22 cellular contexts compared by ENCODE assay signal in the genomic region with DNA sequence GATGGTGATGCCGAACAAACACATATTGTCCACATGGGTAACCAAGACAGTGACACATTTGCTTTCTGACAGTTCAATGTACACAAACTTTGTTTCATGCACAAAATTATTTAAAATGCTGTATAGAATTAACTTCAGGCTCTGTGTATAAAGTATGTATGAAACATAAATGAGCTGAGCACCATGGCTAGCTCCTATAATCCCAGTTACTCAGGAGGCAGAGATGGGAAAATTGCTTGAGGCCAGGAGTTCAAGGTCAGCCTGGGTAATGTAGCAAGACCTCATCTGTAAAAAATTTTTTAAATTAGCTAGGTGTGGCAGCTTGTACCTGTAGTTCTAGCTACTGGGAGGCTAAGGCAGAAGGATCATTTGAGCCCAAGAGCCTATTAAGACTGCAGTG. TPM values are rescaled to one million over a fixed set of nuclear protein-coding genes. Genes with fewer than 3 reads are reported as not detected.
DNase-seq lines count a peak whose midpoint lies in the region; ATAC-seq and TF ChIP-seq lines count a peak whose summit lies in the region.
"Had no signal": no experiment of that assay in that cellular context is flagged by ENCODE, and none has a peak within 500 bp of the region (broad histone marks: within the 10 kb centered on the region; RNA-seq: fewer than 3 reads in every experiment).

No MANE protein-coding gene starts in this region.

- no peak for TF ChIP-seq RAD21 in Ishikawa (IDR thresholded peaks at IDR 0.05; ENCODE audit: low read depth)

- no peaks in the 10 kb centered on the region for H3K36me3 ChIP-seq in breast epithelium
- H3K36me3 ChIP-seq: BE2C; BLaER1 treated with 17β-estradiol and CSF1 and Interleukin-3, amounts not matched to agents 10 nM and 100 nM had no signal

- ATAC-seq in left colon (peak; percentile 46), left lobe of liver (no peak)
- ATAC-seq in activated CD4-positive, alpha-beta T cell treated with anti-CD3 and anti-CD28 coated beads for 36 hours, result no peak
- ATAC-seq: GM12878 had no signal

- no peaks in the 10 kb centered on the region for H3K36me3 Mint-ChIP-seq in MCF 10A (ENCODE audit: insufficient read depth, unreplicated experiment)
- no peaks in the 10 kb centered on the region for H3K36me3 Mint-ChIP-seq in activated CD4-positive, alpha-beta T cell treated with anti-CD3 and anti-CD28 coated beads for 36 hours (ENCODE audit: low read depth)
- H3K36me3 Mint-ChIP-seq: CD14-positive monocyte had no signal

- no peaks in the 10 kb centered on the region for H3K9me3 ChIP-seq in breast epithelium
- H3K9me3 ChIP-seq: A549; BE2C; BLaER1 treated with 17β-estradiol and CSF1 and Interleukin-3, amounts not matched to agents 10 nM and 100 nM had no signal

- no peak overlapping the region for H3K27ac ChIP-seq in breast epithelium
- H3K27ac ChIP-seq: A549; BLaER1 treated with 17β-estradiol and CSF1 and Interleukin-3, amounts not matched to agents 10 nM and 100 nM had no signal

- no peak for DNase-seq in MCF 10A (ENCODE audit: unreplicated experiment)
- DNase-seq in breast epithelium (ENCODE audit: low spot score in 2 of 2), result no peak
- no peak for DNase-seq in left colon
- no peak for DNase-seq in left lobe of liver (ENCODE audit: low spot score)
- DNase-seq in activated CD4-positive, alpha-beta T cell treated with anti-CD3 and anti-CD28 coated beads for 36 hours, result no peak
- DNase-seq: 8988T; ACHN; AML-193; BE2C; CD4-positive, alpha-beta T cell; CD8-positive, alpha-beta memory T cell; DMS79; EL; GDM1; GM23248; H7; HCEC 1CT had no signal

- no peak for TF ChIP-seq EP300 in Ishikawa (IDR thresholded peaks at IDR 0.05; ENCODE audit: borderline replicate concordance)

- no peak overlapping the region for H3K4me3 ChIP-seq in breast epithelium
- H3K4me3 ChIP-seq: A549; BLaER1 treated with 17β-estradiol and CSF1 and Interleukin-3, amounts not matched to agents 10 nM and 100 nM; GM12878; GM23248 had no signal

- H3K27me3 Mint-ChIP-seq in MCF 10A (ENCODE audit: insufficient read depth, unreplicated experiment), result no peaks in the 10 kb centered on the region
- no peaks in the 10 kb centered on the region for H3K27me3 Mint-ChIP-seq in activated CD4-positive, alpha-beta T cell treated with anti-CD3 and anti-CD28 coated beads for 36 hours
- H3K27me3 Mint-ChIP-seq: CD4-positive, alpha-beta T cell had no signal

- H3K4me1 ChIP-seq in breast epithelium, result no peaks in the 10 kb centered on the region
- H3K4me1 ChIP-seq: BE2C had no signal

- H3K27me3 ChIP-seq in breast epithelium, result no peaks in the 10 kb centered on the region
- H3K27me3 ChIP-seq: BE2C; BLaER1 treated with 17β-estradiol and CSF1 and Interleukin-3, amounts not matched to agents 10 nM and 100 nM had no signal

- TF ChIP-seq CTCF in MCF 10A (IDR thresholded peaks at IDR 0.05; ENCODE audit: unreplicated experiment) (no peak), breast epithelium (IDR thresholded peaks at IDR 0.05) (no peak)

- TF ChIP-seq POLR2A in breast epithelium (IDR thresholded peaks at IDR 0.05), result no peak

- H3K4me3 Mint-ChIP-seq in MCF 10A (ENCODE audit: unreplicated experiment), result no peak overlapping the region
- H3K4me3 Mint-ChIP-seq in activated CD4-positive, alpha-beta T cell treated with anti-CD3 and anti-CD28 coated beads for 36 hours, result no peak overlapping the region
- H3K4me3 Mint-ChIP-seq: CD14-positive monocyte; CD4-positive, alpha-beta T cell; CD8-positive, alpha-beta memory T cell had no signal

- peak overlapping the region; percentile 42 for H3K27ac Mint-ChIP-seq in MCF 10A (ENCODE audit: low read depth, unreplicated experiment)
- no peak overlapping the region for H3K27ac Mint-ChIP-seq in activated CD4-positive, alpha-beta T cell treated with anti-CD3 and anti-CD28 coated beads for 36 hours
- H3K27ac Mint-ChIP-seq: CD14-positive monocyte; CD4-positive, alpha-beta T cell had no signal

- CTCF ChIA-PET in MCF 10A (lab: Yijun Ruan, JAX), result interaction anchor here (0.6 to 0.7 kb wide), 3 partner anchors 176 to 780 kb away, joined by 3 to 5 read pairs (median 3); no protein-coding TSS in a partner anchor
- CTCF ChIA-PET in activated CD4-positive, alpha-beta T cell treated with anti-CD3 and anti-CD28 coated beads for 36 hours (lab: Charles Lee), result interaction anchor here (0.7 kb wide), 1 partner anchor 13 kb away, joined by 7 read pairs; no protein-coding TSS in a partner anchor

- peaks cover 6% of the 10 kb centered on the region for H3K4me1 Mint-ChIP-seq in MCF 10A (ENCODE audit: insufficient read depth, unreplicated experiment)
- peaks cover 5% of the 10 kb centered on the region for H3K4me1 Mint-ChIP-seq in activated CD4-positive, alpha-beta T cell treated with anti-CD3 and anti-CD28 coated beads for 36 hours

- POLR2A ChIA-PET in MCF 10A (lab: Yijun Ruan, JAX), result interaction anchor here (0.6 kb wide), 1 partner anchor 1886 kb away, joined by 3 read pairs; no protein-coding TSS in a partner anchor
- POLR2A ChIA-PET in activated CD4-positive, alpha-beta T cell treated with anti-CD3 and anti-CD28 coated beads for 36 hours (lab: Charles Lee), result no interaction called here

- intact Hi-C loops in MCF 10A (cut with micrococcal nuclease) (no loop called here), breast epithelium (cut with DNase I; ENCODE audit: low total_unique reads) (no loop called here), left colon (cut with DNase I, micrococcal nuclease) (no loop called here)
- intact Hi-C loops in activated CD4-positive, alpha-beta T cell treated with anti-CD3 and anti-CD28 coated beads for 36 hours (cut with DNase I, micrococcal nuclease), result no loop called here

- no peaks in the 10 kb centered on the region for H3K9me3 Mint-ChIP-seq in MCF 10A (ENCODE audit: unreplicated experiment)
- no peaks in the 10 kb centered on the region for H3K9me3 Mint-ChIP-seq in activated CD4-positive, alpha-beta T cell treated with anti-CD3 and anti-CD28 coated beads for 36 hours (ENCODE audit: low read depth)
- H3K9me3 Mint-ChIP-seq: CD14-positive monocyte; CD4-positive, alpha-beta T cell; CD8-positive, alpha-beta memory T cell had no signal

- BruUV-seq in MCF 10A (replicated peaks; lab: Mats Ljungman, UMichigan), result no TSS peak

TF ChIP-seq in Ishikawa, 13 proteins besides CTCF, POLR2A, EP300 and RAD21:
- TF ChIP-seq TEAD4 (IDR thresholded peaks at IDR 0.05) (no peak), YY1 (IDR thresholded peaks at IDR 0.05; ENCODE audit: low read depth) (no peak), EGR1 (IDR thresholded peaks at IDR 0.05) (no peak), CEBPB (IDR thresholded peaks at IDR 0.05) (no peak), TAF1 (IDR thresholded peaks at IDR 0.05; ENCODE audit: low read depth) (no peak), NFIC (IDR thresholded peaks at IDR 0.05) (no peak)
- TF ChIP-seq, protein P1, sequence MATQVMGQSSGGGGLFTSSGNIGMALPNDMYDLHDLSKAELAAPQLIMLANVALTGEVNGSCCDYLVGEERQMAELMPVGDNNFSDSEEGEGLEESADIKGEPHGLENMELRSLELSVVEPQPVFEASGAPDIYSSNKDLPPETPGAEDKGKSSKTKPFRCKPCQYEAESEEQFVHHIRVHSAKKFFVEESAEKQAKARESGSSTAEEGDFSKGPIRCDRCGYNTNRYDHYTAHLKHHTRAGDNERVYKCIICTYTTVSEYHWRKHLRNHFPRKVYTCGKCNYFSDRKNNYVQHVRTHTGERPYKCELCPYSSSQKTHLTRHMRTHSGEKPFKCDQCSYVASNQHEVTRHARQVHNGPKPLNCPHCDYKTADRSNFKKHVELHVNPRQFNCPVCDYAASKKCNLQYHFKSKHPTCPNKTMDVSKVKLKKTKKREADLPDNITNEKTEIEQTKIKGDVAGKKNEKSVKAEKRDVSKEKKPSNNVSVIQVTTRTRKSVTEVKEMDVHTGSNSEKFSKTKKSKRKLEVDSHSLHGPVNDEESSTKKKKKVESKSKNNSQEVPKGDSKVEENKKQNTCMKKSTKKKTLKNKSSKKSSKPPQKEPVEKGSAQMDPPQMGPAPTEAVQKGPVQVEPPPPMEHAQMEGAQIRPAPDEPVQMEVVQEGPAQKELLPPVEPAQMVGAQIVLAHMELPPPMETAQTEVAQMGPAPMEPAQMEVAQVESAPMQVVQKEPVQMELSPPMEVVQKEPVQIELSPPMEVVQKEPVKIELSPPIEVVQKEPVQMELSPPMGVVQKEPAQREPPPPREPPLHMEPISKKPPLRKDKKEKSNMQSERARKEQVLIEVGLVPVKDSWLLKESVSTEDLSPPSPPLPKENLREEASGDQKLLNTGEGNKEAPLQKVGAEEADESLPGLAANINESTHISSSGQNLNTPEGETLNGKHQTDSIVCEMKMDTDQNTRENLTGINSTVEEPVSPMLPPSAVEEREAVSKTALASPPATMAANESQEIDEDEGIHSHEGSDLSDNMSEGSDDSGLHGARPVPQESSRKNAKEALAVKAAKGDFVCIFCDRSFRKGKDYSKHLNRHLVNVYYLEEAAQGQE (IDR thresholded peaks at IDR 0.05; ENCODE audit: low read depth), result peak; percentile 50; the same call in 1 of the 2 replicates
- TF ChIP-seq, protein P2, sequence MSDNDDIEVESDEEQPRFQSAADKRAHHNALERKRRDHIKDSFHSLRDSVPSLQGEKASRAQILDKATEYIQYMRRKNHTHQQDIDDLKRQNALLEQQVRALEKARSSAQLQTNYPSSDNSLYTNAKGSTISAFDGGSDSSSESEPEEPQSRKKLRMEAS (IDR thresholded peaks at IDR 0.05), result no peak

RNA-seq across cellular contexts. Expression of a gene that starts 19.2 kb away (rescaled TPM):
- total RNA-seq in MCF 10A (2022), result 25.7 and 26.9 TPM in 2 replicates
- 10 to 100 TPM; 30.2 to 40.8 (median 33.1) TPM for total RNA-seq in breast epithelium
- 10 to 100 TPM; 34.9 to 37.8 TPM for total RNA-seq in left colon
- 16.9 TPM for total RNA-seq in left lobe of liver
- total RNA-seq in activated CD4-positive, alpha-beta T cell treated with anti-CD3 and anti-CD28 coated beads for 36 hours, result 10 to 100 TPM; 27.3 to 37.0 TPM
